Comparison of ENCODE assay signal across 6 cellular contexts in the genomic region with DNA sequence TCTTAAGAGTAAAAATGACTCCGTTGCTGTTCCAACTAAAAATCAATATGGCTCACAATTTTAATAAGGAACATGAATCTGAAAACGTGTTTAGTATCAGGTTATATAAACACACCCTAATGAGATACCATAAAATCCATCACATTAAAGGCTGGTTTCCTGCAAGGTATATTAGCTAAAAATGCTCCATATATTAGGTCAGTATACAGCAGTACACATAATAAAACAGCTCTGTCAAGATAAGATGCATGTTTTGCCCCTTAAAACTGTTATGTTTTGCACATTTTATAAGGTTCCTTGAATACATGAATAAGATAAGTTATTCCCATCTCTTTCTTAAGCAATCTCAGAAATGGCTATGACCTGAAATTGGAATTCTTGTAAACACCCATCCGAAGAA.
"Had no signal": no experiment of that assay in that cellular context is flagged by ENCODE, and none has a peak within 500 bp of the region (broad histone marks: within the 10 kb centered on the region; RNA-seq: fewer than 3 reads in every experiment).

No MANE protein-coding gene starts in this region.

- H3K27ac ChIP-seq: HL-60, KMS-11 had no signal

- H3K4me3 ChIP-seq: K562 had no signal

- DNase-seq: IMR-90, KBM-7, KG1 had no signal
